In the genomic region with DNA sequence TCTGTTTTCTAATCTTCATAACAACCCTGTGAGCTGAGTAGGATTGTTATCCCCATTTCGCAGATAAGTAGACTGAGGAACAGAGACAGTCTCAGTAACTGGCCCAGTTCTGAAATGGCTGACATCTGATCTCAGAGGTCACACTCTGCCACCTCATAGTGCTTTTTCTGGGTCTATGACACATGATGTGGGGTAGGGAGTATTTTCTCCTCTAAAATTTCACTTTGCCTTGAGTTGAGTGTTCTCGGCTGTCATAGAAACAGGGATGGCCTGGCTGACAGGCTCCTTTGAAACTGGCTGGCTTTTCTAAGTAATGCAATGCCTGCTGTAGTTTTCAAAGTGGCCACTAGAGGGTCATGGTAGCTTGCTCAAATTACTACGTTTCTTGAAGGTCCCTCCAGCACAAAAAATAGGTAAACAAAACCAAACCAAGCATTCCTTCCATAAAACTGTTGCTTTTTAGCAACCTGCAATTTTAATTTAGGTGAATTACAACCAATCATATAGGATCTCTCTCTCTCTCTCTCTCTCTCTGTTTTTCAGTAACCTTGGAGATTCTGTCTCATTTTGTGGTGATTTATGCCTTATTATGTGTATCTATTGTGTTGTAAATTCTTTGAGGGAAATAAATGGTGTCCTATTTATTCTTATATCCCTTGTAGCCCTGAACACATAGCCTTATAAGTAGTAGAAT, we compare ENCODE assay signal across 1 cellular context.
TF ChIP-seq lines count a peak whose summit lies in the region.

No MANE protein-coding gene starts in this region.

TF ChIP-seq in K562, 482 proteins besides CTCF, POLR2A, EP300 and RAD21 (continued from another document and continues in another):
- TF ChIP-seq, protein P1, sequence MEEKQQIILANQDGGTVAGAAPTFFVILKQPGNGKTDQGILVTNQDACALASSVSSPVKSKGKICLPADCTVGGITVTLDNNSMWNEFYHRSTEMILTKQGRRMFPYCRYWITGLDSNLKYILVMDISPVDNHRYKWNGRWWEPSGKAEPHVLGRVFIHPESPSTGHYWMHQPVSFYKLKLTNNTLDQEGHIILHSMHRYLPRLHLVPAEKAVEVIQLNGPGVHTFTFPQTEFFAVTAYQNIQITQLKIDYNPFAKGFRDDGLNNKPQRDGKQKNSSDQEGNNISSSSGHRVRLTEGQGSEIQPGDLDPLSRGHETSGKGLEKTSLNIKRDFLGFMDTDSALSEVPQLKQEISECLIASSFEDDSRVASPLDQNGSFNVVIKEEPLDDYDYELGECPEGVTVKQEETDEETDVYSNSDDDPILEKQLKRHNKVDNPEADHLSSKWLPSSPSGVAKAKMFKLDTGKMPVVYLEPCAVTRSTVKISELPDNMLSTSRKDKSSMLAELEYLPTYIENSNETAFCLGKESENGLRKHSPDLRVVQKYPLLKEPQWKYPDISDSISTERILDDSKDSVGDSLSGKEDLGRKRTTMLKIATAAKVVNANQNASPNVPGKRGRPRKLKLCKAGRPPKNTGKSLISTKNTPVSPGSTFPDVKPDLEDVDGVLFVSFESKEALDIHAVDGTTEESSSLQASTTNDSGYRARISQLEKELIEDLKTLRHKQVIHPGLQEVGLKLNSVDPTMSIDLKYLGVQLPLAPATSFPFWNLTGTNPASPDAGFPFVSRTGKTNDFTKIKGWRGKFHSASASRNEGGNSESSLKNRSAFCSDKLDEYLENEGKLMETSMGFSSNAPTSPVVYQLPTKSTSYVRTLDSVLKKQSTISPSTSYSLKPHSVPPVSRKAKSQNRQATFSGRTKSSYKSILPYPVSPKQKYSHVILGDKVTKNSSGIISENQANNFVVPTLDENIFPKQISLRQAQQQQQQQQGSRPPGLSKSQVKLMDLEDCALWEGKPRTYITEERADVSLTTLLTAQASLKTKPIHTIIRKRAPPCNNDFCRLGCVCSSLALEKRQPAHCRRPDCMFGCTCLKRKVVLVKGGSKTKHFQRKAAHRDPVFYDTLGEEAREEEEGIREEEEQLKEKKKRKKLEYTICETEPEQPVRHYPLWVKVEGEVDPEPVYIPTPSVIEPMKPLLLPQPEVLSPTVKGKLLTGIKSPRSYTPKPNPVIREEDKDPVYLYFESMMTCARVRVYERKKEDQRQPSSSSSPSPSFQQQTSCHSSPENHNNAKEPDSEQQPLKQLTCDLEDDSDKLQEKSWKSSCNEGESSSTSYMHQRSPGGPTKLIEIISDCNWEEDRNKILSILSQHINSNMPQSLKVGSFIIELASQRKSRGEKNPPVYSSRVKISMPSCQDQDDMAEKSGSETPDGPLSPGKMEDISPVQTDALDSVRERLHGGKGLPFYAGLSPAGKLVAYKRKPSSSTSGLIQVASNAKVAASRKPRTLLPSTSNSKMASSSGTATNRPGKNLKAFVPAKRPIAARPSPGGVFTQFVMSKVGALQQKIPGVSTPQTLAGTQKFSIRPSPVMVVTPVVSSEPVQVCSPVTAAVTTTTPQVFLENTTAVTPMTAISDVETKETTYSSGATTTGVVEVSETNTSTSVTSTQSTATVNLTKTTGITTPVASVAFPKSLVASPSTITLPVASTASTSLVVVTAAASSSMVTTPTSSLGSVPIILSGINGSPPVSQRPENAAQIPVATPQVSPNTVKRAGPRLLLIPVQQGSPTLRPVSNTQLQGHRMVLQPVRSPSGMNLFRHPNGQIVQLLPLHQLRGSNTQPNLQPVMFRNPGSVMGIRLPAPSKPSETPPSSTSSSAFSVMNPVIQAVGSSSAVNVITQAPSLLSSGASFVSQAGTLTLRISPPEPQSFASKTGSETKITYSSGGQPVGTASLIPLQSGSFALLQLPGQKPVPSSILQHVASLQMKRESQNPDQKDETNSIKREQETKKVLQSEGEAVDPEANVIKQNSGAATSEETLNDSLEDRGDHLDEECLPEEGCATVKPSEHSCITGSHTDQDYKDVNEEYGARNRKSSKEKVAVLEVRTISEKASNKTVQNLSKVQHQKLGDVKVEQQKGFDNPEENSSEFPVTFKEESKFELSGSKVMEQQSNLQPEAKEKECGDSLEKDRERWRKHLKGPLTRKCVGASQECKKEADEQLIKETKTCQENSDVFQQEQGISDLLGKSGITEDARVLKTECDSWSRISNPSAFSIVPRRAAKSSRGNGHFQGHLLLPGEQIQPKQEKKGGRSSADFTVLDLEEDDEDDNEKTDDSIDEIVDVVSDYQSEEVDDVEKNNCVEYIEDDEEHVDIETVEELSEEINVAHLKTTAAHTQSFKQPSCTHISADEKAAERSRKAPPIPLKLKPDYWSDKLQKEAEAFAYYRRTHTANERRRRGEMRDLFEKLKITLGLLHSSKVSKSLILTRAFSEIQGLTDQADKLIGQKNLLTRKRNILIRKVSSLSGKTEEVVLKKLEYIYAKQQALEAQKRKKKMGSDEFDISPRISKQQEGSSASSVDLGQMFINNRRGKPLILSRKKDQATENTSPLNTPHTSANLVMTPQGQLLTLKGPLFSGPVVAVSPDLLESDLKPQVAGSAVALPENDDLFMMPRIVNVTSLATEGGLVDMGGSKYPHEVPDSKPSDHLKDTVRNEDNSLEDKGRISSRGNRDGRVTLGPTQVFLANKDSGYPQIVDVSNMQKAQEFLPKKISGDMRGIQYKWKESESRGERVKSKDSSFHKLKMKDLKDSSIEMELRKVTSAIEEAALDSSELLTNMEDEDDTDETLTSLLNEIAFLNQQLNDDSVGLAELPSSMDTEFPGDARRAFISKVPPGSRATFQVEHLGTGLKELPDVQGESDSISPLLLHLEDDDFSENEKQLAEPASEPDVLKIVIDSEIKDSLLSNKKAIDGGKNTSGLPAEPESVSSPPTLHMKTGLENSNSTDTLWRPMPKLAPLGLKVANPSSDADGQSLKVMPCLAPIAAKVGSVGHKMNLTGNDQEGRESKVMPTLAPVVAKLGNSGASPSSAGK (IDR thresholded peaks at IDR 0.05): no peak
- 0 out of 2 replicates have a peak, but pooled peaks have one; percentile 28 for TF ChIP-seq SMC3 (conservative IDR thresholded peaks at IDR 0.05; ENCODE audit: insufficient read depth, low read depth, low read length)
- TF ChIP-seq RBM25 (IDR thresholded peaks at IDR 0.05; ENCODE audit: low read depth, low read length, severe bottlenecking): peak; percentile 62
- TF ChIP-seq ZNF436 (CRISPR knock-in tag; IDR thresholded peaks at IDR 0.05): no peak
- TF ChIP-seq CBX8 (IDR thresholded peaks at IDR 0.05; ENCODE audit: borderline replicate concordance, extremely low read depth, low read depth, low read length, poor library complexity, severe bottlenecking): no peak
- no peak for TF ChIP-seq ZNF407 (IDR thresholded peaks at IDR 0.05; ENCODE audit: low read depth)
- TF ChIP-seq, protein P2, sequence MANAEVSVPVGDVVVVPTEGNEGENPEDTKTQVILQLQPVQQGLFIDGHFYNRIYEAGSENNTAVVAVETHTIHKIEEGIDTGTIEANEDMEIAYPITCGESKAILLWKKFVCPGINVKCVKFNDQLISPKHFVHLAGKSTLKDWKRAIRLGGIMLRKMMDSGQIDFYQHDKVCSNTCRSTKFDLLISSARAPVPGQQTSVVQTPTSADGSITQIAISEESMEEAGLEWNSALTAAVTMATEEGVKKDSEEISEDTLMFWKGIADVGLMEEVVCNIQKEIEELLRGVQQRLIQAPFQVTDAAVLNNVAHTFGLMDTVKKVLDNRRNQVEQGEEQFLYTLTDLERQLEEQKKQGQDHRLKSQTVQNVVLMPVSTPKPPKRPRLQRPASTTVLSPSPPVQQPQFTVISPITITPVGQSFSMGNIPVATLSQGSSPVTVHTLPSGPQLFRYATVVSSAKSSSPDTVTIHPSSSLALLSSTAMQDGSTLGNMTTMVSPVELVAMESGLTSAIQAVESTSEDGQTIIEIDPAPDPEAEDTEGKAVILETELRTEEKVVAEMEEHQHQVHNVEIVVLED (CRISPR knock-in tag; IDR thresholded peaks at IDR 0.05): no peak
- TF ChIP-seq TRIM24 (IDR thresholded peaks at IDR 0.05): no peak
- TF ChIP-seq, protein P3, sequence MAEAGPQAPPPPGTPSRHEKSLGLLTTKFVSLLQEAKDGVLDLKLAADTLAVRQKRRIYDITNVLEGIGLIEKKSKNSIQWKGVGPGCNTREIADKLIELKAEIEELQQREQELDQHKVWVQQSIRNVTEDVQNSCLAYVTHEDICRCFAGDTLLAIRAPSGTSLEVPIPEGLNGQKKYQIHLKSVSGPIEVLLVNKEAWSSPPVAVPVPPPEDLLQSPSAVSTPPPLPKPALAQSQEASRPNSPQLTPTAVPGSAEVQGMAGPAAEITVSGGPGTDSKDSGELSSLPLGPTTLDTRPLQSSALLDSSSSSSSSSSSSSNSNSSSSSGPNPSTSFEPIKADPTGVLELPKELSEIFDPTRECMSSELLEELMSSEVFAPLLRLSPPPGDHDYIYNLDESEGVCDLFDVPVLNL (CRISPR knock-in tag; IDR thresholded peaks at IDR 0.05; ENCODE audit: low read depth): no peak
- TF ChIP-seq USF1 (CRISPR knock-in tag; IDR thresholded peaks at IDR 0.05): no peak
- no peak for TF ChIP-seq NCOA4 (IDR thresholded peaks at IDR 0.05; ENCODE audit: partially characterized antibody)
- TF ChIP-seq ZNF124 (CRISPR knock-in tag; IDR thresholded peaks at IDR 0.05): no peak
- TF ChIP-seq SUPT5H (IDR thresholded peaks at IDR 0.05): no peak
- TF ChIP-seq NRF1 (conservative IDR thresholded peaks at IDR 0.05 in 1 of 2, IDR thresholded peaks at IDR 0.05 in 1 of 2): no peak
- no peak for TF ChIP-seq MYBL2 (IDR thresholded peaks at IDR 0.05; ENCODE audit: low read depth)
- TF ChIP-seq MYBL2 (CRISPR knock-in tag; IDR thresholded peaks at IDR 0.05; ENCODE audit: borderline replicate concordance): no peak
- no peak for TF ChIP-seq SP1 (CRISPR knock-in tag; IDR thresholded peaks at IDR 0.05)
- no peak for TF ChIP-seq ZNF589 (CRISPR knock-in tag; IDR thresholded peaks at IDR 0.05; ENCODE audit: low read depth)
- no peak for TF ChIP-seq HLTF (IDR thresholded peaks at IDR 0.05)
- TF ChIP-seq ZBTB7A (IDR thresholded peaks at IDR 0.05; ENCODE audit: borderline replicate concordance, control insufficient read depth, low read depth, low read length): no peak
- peak; percentile 69 for TF ChIP-seq DEAF1 (CRISPR knock-in tag; IDR thresholded peaks at IDR 0.05)
- TF ChIP-seq MBD2 (IDR thresholded peaks at IDR 0.05; ENCODE audit: borderline replicate concordance, low read depth): no peak
- TF ChIP-seq MAZ (CRISPR knock-in tag; conservative IDR thresholded peaks at IDR 0.05 in 1 of 2, IDR thresholded peaks at IDR 0.05 in 1 of 2): 0 out of 4 replicates have a peak, but pooled peaks of 1 of the 2 experiments have one; percentile 26
- no peak for TF ChIP-seq HOXB6 (CRISPR knock-in tag; IDR thresholded peaks at IDR 0.05; ENCODE audit: borderline replicate concordance)
